Comparison of ENCODE assay signal across 15 cellular contexts in the genomic region with DNA sequence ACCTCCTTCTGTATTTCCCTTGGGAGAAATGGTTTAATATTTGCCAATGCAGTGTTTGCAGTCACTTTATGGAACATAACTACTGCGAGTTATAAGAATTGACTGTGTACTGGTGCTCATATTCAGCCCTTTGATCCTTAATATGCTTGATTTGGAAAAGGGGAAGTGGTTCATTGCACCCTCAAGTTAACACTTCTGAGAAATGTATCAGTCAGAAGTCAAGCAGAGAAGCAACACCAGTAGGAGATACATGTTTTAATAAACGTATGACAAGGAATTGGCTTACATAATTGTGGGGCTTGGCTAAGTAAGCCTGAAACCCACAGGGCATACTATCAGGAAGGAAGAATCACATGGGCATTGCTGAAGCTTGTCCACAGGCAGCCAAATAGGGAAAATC.
"Had no signal": no experiment of that assay in that cellular context is flagged by ENCODE, and none has a peak within 500 bp of the region (broad histone marks: within the 10 kb centered on the region; RNA-seq: fewer than 3 reads in every experiment).

No MANE protein-coding gene starts in this region.

- H3K4me1 ChIP-seq: tibial nerve had no signal

- H3K36me3 ChIP-seq: neutrophil, tibial nerve had no signal

- H3K4me3 ChIP-seq: dorsolateral prefrontal cortex, skin epidermis, tibial nerve had no signal

- DNase-seq: activated CD4-positive, alpha-beta memory T cell treated with anti-CD3 and anti-CD28 coated beads for 36 hours; activated CD4-positive, alpha-beta T cell treated with anti-CD3 and anti-CD28 coated beads for 1 hour; activated CD8-positive, alpha-beta memory T cell treated with anti-CD3 and anti-CD28 coated beads, Interleukin-2, amount 50 U/mL, for 4 hours; activated gamma-delta T cell treated with Interleukin-2 at 50 U/mL for 16 hours; activated T-cell treated with anti-CD3 and anti-CD28 coated beads, Interleukin-2, amount 50 U/mL, for 72 hours; aorta; dorsolateral prefrontal cortex; glutamatergic neuron; left cardiac atrium; naive thymus-derived CD4-positive, alpha-beta T cell had no signal

- FAIRE-seq: bronchial epithelial cell had no signal

- H3K27me3 ChIP-seq: dorsolateral prefrontal cortex, neutrophil, tibial nerve had no signal

- H3K9me3 ChIP-seq: neutrophil had no signal

- ATAC-seq: activated T-cell treated with anti-CD3 and anti-CD28 coated beads, Interleukin-2, amount 50 U/mL, for 72 hours; esophagus mucosa; left cardiac atrium; naive thymus-derived CD4-positive, alpha-beta T cell had no signal

- H3K27ac ChIP-seq: dorsolateral prefrontal cortex, neutrophil, skin epidermis, tibial nerve had no signal
